8 cellular contexts compared by ENCODE assay signal in genomic region chr11:6926208-6927029, GRCh38. TPM values are rescaled to one million over a fixed set of nuclear protein-coding genes. Genes with fewer than 3 reads are reported as not detected.
A peak's percentile ranks its signal among the peaks of the same experiment; 100 is the strongest.
DNase-seq lines count a peak whose midpoint lies in the region; ATAC-seq and TF ChIP-seq lines count a peak whose summit lies in the region.

Gene ZNF215, plus strand, starts transcription at chr11:6926426. Its CDS starts 5,847 bp downstream, at chr11:6932273.

- H3K36me3 ChIP-seq in OCI-LY7 (ENCODE audit: insufficient read depth, low read length) (peaks cover 46% of the 10 kb centered on the region), rectal smooth muscle tissue (ENCODE audit: control insufficient read depth, insufficient read depth, low read length) (no peaks in the 10 kb centered on the region)

- CTCF ChIA-PET in Calu3 (lab: Charles Lee), result interaction anchor here (0.5 kb wide), 1 partner anchor 66 kb away, joined by 3 read pairs; no protein-coding TSS in a partner anchor
- CTCF ChIA-PET in OCI-LY7 (lab: Charles Lee; ENCODE audit: unreplicated experiment), result interaction anchor here (0.6 to 1.0 kb wide), 4 partner anchors 8 to 1355 kb away, joined by 3 to 4 read pairs (median 3); no protein-coding TSS in a partner anchor

- ATAC-seq in GM19395 (IDR thresholded peaks at IDR 0.05; ENCODE audit: unreplicated experiment) (peak; percentile 72), HG03439 (IDR thresholded peaks at IDR 0.05; ENCODE audit: unreplicated experiment) (peak; percentile 66)

- no peaks in the 10 kb centered on the region for H3K9me3 ChIP-seq in OCI-LY7 (ENCODE audit: low read length)

- intact Hi-C loops in Calu3 (cut with micrococcal nuclease; ENCODE audit: unreplicated experiment) (no loop called here), OCI-LY7 (cut with micrococcal nuclease; ENCODE audit: unreplicated experiment) (loop anchor here (1.0 to 10.0 kb wide), 5 partner anchors 244 to 692 kb away; partner anchors contain the start of genes CNGA4, FHIP1B, ILK and MRPL17)

- BruUV-seq in Calu3 (replicated peaks; lab: Mats Ljungman, UMichigan) (no TSS peak), OCI-LY7 (replicated peaks; lab: Mats Ljungman, UMichigan) (no TSS peak)

- H3K4me3 Mint-ChIP-seq in Calu3 (ENCODE audit: low read depth, unreplicated experiment), result peak within 1 kb of the TSS; percentile 73

- DNase-seq in Calu3, result peak; percentile 29
- DNase-seq in OCI-LY7 (ENCODE audit: low spot score), result peak; percentile 94
- DNase-seq in astrocyte of the cerebellum (ENCODE audit: low read depth), result peak; percentile 37
- peak in 36 of 51 donors; percentile 2 to 50 (median 25) for DNase-seq in hypothalamus (lab: John Stamatoyannopoulos, UW)
- DNase-seq in NCI-H2029 (lab: John Stamatoyannopoulos, UW), result no peak

- H2AFZ ChIP-seq in OCI-LY7 (ENCODE audit: low read length), result peak within 1 kb of the TSS; percentile 81

- H3K4me1 Mint-ChIP-seq in Calu3 (ENCODE audit: low read depth, unreplicated experiment), result no peaks in the 10 kb centered on the region

- POLR2A ChIA-PET in OCI-LY7 (lab: Charles Lee), result interaction anchor here (0.6 to 5.3 kb wide), 9 partner anchors 11 to 545 kb away, joined by 3 to 43 read pairs (median 5); partner anchors contain the start of gene SMPD1

- in situ Hi-C loops in astrocyte of the cerebellum (cut with HindIII; ENCODE audit: low sequenced_read_pairs), result no loop called here

- H3K27ac ChIP-seq in OCI-LY7 (ENCODE audit: low read depth, low read length, poor library complexity, severe bottlenecking) (peak within 1 kb of the TSS; percentile 95), rectal smooth muscle tissue (ENCODE audit: low read depth, low read length) (no peak within 1 kb of the TSS)

- peaks cover 41% of the 10 kb centered on the region for H3K79me2 ChIP-seq in OCI-LY7 (ENCODE audit: insufficient read depth, low read depth, low read length)

- no peak for TF ChIP-seq CTCF in Calu3 (IDR thresholded peaks at IDR 0.05; ENCODE audit: unreplicated experiment)
- TF ChIP-seq CTCF in OCI-LY7 (conservative IDR thresholded peaks at IDR 0.05; ENCODE audit: low read length), result no peak
- no peak for TF ChIP-seq CTCF in astrocyte of the cerebellum (IDR thresholded peaks at IDR 0.05; ENCODE audit: low read depth, low read length, missing control alignments)

- H3K36me3 Mint-ChIP-seq in Calu3 (ENCODE audit: insufficient read depth, unreplicated experiment), result peaks cover 8% of the 10 kb centered on the region

- no peak within 1 kb of the TSS for H3K9ac ChIP-seq in rectal smooth muscle tissue (ENCODE audit: low read length)

- H3K9me3 Mint-ChIP-seq in Calu3 (ENCODE audit: low read depth, unreplicated experiment), result no peaks in the 10 kb centered on the region

- H3K9me2 ChIP-seq in OCI-LY7 (ENCODE audit: insufficient read depth, low read length), result no peaks in the 10 kb centered on the region

- no peak within 1 kb of the TSS for H3K27ac Mint-ChIP-seq in Calu3 (ENCODE audit: unreplicated experiment)

- H3K4me2 ChIP-seq in OCI-LY7 (ENCODE audit: low read length), result peak within 1 kb of the TSS; percentile 90

- no peaks in the 10 kb centered on the region for H3K27me3 ChIP-seq in rectal smooth muscle tissue (ENCODE audit: control insufficient read depth, insufficient read depth, low read length)

- peaks cover 24% of the 10 kb centered on the region for H3K27me3 Mint-ChIP-seq in Calu3 (ENCODE audit: unreplicated experiment)

- H4K20me1 ChIP-seq in OCI-LY7 (ENCODE audit: insufficient read depth, low read length), result no peaks in the 10 kb centered on the region

- H3K4me1 ChIP-seq in OCI-LY7 (ENCODE audit: insufficient read depth, low read length, poor library complexity, severe bottlenecking) (peaks cover 37% of the 10 kb centered on the region), rectal smooth muscle tissue (ENCODE audit: control insufficient read depth, insufficient read depth, low read length) (peaks cover 2% of the 10 kb centered on the region)

- H3K4me3 ChIP-seq in OCI-LY7 (ENCODE audit: low read depth, low read length, poor library complexity, severe bottlenecking) (peak within 1 kb of the TSS; percentile 95), astrocyte of the cerebellum (ENCODE audit: low read depth, low read length) (peak within 1 kb of the TSS; percentile 87), rectal smooth muscle tissue (ENCODE audit: low read length) (peak within 1 kb of the TSS; percentile 78)

RNA-seq across cellular contexts. Expression of gene ZNF215, which starts in this region (rescaled TPM):
- total RNA-seq in Calu3 (2022), result 1.2 and 1.6 TPM in 2 replicates
- 59.8 and 67.2 TPM in 2 replicates for total RNA-seq in OCI-LY7 (2014; rRNA removed; shearing (Covaris generic))
- total RNA-seq in OCI-LY7 (2022), result 61.0 and 63.0 TPM in 2 replicates

Comparison
In these comparisons a context has a peak if more than half of its experiments do, and no peak if none do; other contexts are left out.
1. RNA of gene ZNF215 (total RNA-seq): 59.8 to 67.2 TPM in OCI-LY7; 1.2 to 1.6 TPM in Calu3; every median in the first group is over 10 times any median in the second.
2. Peak in every context shown above with its lines, with median percentiles within 50 percentile points of each other: H3K4me3 ChIP-seq.